Comparison of ENCODE assay signal across 10 cellular contexts in genomic region chr16:57297856-57298255, GRCh38. TPM values are rescaled to one million over a fixed set of nuclear protein-coding genes. Genes with fewer than 3 reads are reported as not detected.
DNase-seq lines count a peak whose midpoint lies in the region; ATAC-seq, FAIRE-seq and TF ChIP-seq lines count a peak whose summit lies in the region.
"Had no signal": no experiment of that assay in that cellular context is flagged by ENCODE, and none has a peak within 500 bp of the region (broad histone marks: within the 10 kb centered on the region; RNA-seq: fewer than 3 reads in every experiment).

No MANE protein-coding gene starts in this region.

- TF ChIP-seq CTCF in HepG2 (CRISPR knock-in tag; IDR thresholded peaks at IDR 0.05), result no peak
- TF ChIP-seq CTCF in right lobe of liver (IDR thresholded peaks at IDR 0.05), result no peak
- TF ChIP-seq CTCF in H1 (IDR thresholded peaks at IDR 0.05; ENCODE audit: control extremely low read depth in 1 of 3, insufficient read depth in 1 of 3, low read depth in 1 of 3, low read length in 3 of 3), result no peak
- TF ChIP-seq CTCF in type B pancreatic cell (conservative IDR thresholded peaks at IDR 0.05), result no peak

- in situ Hi-C loops in HepG2 (cut with HindIII; ENCODE audit: extremely low pct_ligation_motif_present, low pct_unique_long_range_greater_than_20kb), result loop anchor here (10.0 kb wide), 1 partner anchor 213 kb away; no protein-coding TSS in a partner anchor

- peaks cover 13% of the 10 kb centered on the region for H3K4me1 Mint-ChIP-seq in activated CD4-positive, alpha-beta T cell treated with anti-CD3 and anti-CD28 coated beads, Interleukin-2, amount 10 ng/mL, durations not matched to agents 24 days and 14 days
- no peaks in the 10 kb centered on the region for H3K4me1 Mint-ChIP-seq in type B pancreatic cell (ENCODE audit: unreplicated experiment)

- peak overlapping the region; percentile 71 for H3K27ac Mint-ChIP-seq in activated CD4-positive, alpha-beta T cell treated with anti-CD3 and anti-CD28 coated beads, Interleukin-2, amount 10 ng/mL, durations not matched to agents 24 days and 14 days
- peak overlapping the region; percentile 48 for H3K27ac Mint-ChIP-seq in type B pancreatic cell

- TF ChIP-seq POLR2A in HepG2 (IDR thresholded peaks at IDR 0.05; ENCODE audit: insufficient read depth in 1 of 2, low read depth in 2 of 2, low read length in 2 of 2) (no peak), right lobe of liver (IDR thresholded peaks at IDR 0.05) (no peak), H1 (IDR thresholded peaks at IDR 0.05; ENCODE audit: control extremely low read depth in 1 of 2, low read depth in 2 of 2, low read length in 2 of 2) (no peak)

- H3K9ac ChIP-seq in HepG2 (ENCODE audit: insufficient read depth, low read depth, low read length) (peak overlapping the region; percentile 20; the same call in 1 of the 2 replicates), H1 (replicated peaks in 1 of 4; ENCODE audit: extremely low read depth in 1 of 4, low read depth in 3 of 4, low read length in 3 of 4) (no peak overlapping the region)

- intact Hi-C loops in HepG2 (cut with micrococcal nuclease; ENCODE audit: unreplicated experiment) (loop anchor here (2.0 to 5.0 kb wide), 2 partner anchors 111 to 213 kb away; partner anchors contain the start of genes PSME3IP1 and RSPRY1), right lobe of liver (cut with DNase I) (loop anchor here in 1 of 2 donors (10.0 kb wide), 1 partner anchor 213 kb away; no protein-coding TSS in a partner anchor)
- intact Hi-C loops in activated CD4-positive, alpha-beta T cell treated with anti-CD3 and anti-CD28 coated beads, Interleukin-2, amount 10 ng/mL, durations not matched to agents 24 days and 14 days (cut with micrococcal nuclease), result no loop called here

- H3K4me2 ChIP-seq in HepG2 (ENCODE audit: low read depth, low read length) (peak overlapping the region; percentile 99), H1 (ENCODE audit: insufficient read depth in 1 of 2, low read depth in 2 of 2, low read length in 2 of 2) (peak overlapping the region in 1 of 2 experiments; percentile 29; a peak in 1 of 4 replicates)

- no peak overlapping the region for H4K8ac ChIP-seq in H1 (ENCODE audit: extremely low read depth, insufficient read depth, low read length)

- no peak overlapping the region for H3K14ac ChIP-seq in H1 (ENCODE audit: insufficient read length)

- DNase-seq in HepG2 (ENCODE audit: low spot score) (no peak), right lobe of liver (no peak), H1 (ENCODE audit: low read depth in 1 of 2, low spot score in 2 of 2) (no peak), type B pancreatic cell (ENCODE audit: extremely low spot score, unreplicated experiment) (no peak), cerebellar cortex (ENCODE audit: low spot score) (no peak), inferior parietal cortex (ENCODE audit: extremely low spot score) (no peak)
- peak; percentile 83 for DNase-seq in activated CD4-positive, alpha-beta T cell treated with anti-CD3 and anti-CD28 coated beads, Interleukin-2, amount 10 ng/mL, durations not matched to agents 24 days and 14 days

- H3K56ac ChIP-seq in H1 (replicated peaks; ENCODE audit: insufficient read length, low read depth, low read length), result no peak overlapping the region

- 4% methylated on average over 13 of the region's 13 CpGs for WGBS in HepG2 (ENCODE audit: low lambda C conversion rate)
- 48% methylated on average over 6 of the region's 13 CpGs for WGBS in right lobe of liver (ENCODE audit: insufficient coverage, low coverage, low lambda C conversion rate, missing lambda C conversion rate)
- 55% methylated on average over 13 of the region's 13 CpGs; no CpG with 5 or more reads in 1 of the 2 experiments for WGBS in H1 (ENCODE audit: extremely low coverage in 1 of 2, insufficient coverage in 1 of 2, insufficient read length in 1 of 2, insufficient replicate concordance in 2 of 2, low coverage in 1 of 2, low lambda C conversion rate in 2 of 2, missing lambda C conversion rate in 1 of 2), 2 experiments

- no peak overlapping the region for H2BK12ac ChIP-seq in H1 (ENCODE audit: low read depth, low read length)

- H3K23me2 ChIP-seq in H1 (ENCODE audit: low read depth, low read length), result peaks cover 6% of the 10 kb centered on the region; the same call in 1 of the 2 replicates

- no peak overlapping the region for H2AFZ ChIP-seq in HepG2 (ENCODE audit: low read length)
- no peak overlapping the region for H2AFZ ChIP-seq in H1 (ENCODE audit: low read length)

- no peaks in the 10 kb centered on the region for H3K79me1 ChIP-seq in H1 (ENCODE audit: low read depth, low read length)

- peak overlapping the region; percentile 74 for H3K4me3 Mint-ChIP-seq in activated CD4-positive, alpha-beta T cell treated with anti-CD3 and anti-CD28 coated beads, Interleukin-2, amount 10 ng/mL, durations not matched to agents 24 days and 14 days
- peak overlapping the region; percentile 49 for H3K4me3 Mint-ChIP-seq in type B pancreatic cell

- H3K4ac ChIP-seq in H1 (replicated peaks; ENCODE audit: insufficient read length, low read depth, low read length), result no peak overlapping the region

- no peak overlapping the region for H3K18ac ChIP-seq in H1 (ENCODE audit: extremely low read depth, low read length)

- no peak overlapping the region for H3K23ac ChIP-seq in H1 (ENCODE audit: insufficient read length)

- no peak overlapping the region for H2AK5ac ChIP-seq in H1 (ENCODE audit: low read depth, low read length)

- TF ChIP-seq EP300 in HepG2 (IDR thresholded peaks at IDR 0.05; ENCODE audit: low read depth in 2 of 2, low read length in 2 of 2) (no peak), HepG2 (CRISPR knock-in tag; IDR thresholded peaks at IDR 0.05; ENCODE audit: borderline replicate concordance) (0 out of 2 replicates have a peak, but pooled peaks have one; percentile 21), H1 (IDR thresholded peaks at IDR 0.05; ENCODE audit: borderline replicate concordance in 1 of 2, low read depth in 2 of 2, low read length in 2 of 2) (no peak)

- H3K4me3 ChIP-seq in HepG2 (replicated peaks in 1 of 3; ENCODE audit: insufficient read depth in 1 of 3, low read depth in 2 of 3, low read length in 3 of 3) (peak overlapping the region; percentile 63 to 95 (median 84)), right lobe of liver (no peak overlapping the region), H1 (ENCODE audit: extremely low read depth in 1 of 4, insufficient read depth in 2 of 4, low read depth in 3 of 4, low read length in 4 of 4) (peak overlapping the region in 1 of 4 experiments; percentile 9; a peak in 1 of 8 replicates)
- H3K4me3 ChIP-seq: heart left ventricle had no signal

- no peaks in the 10 kb centered on the region for H3K9me3 Mint-ChIP-seq in activated CD4-positive, alpha-beta T cell treated with anti-CD3 and anti-CD28 coated beads, Interleukin-2, amount 10 ng/mL, durations not matched to agents 24 days and 14 days
- no peaks in the 10 kb centered on the region for H3K9me3 Mint-ChIP-seq in type B pancreatic cell

- H4K20me1 ChIP-seq in HepG2 (ENCODE audit: insufficient read depth, low read length) (no peaks in the 10 kb centered on the region; the same call in 1 of the 2 replicates), H1 (replicated peaks in 1 of 2; ENCODE audit: control insufficient read depth in 1 of 2, insufficient read depth in 2 of 2, low read length in 2 of 2) (no peaks in the 10 kb centered on the region)

- H3K27me3 Mint-ChIP-seq in activated CD4-positive, alpha-beta T cell treated with anti-CD3 and anti-CD28 coated beads, Interleukin-2, amount 10 ng/mL, durations not matched to agents 24 days and 14 days, result no peaks in the 10 kb centered on the region
- no peaks in the 10 kb centered on the region for H3K27me3 Mint-ChIP-seq in type B pancreatic cell

- no peaks in the 10 kb centered on the region for H3K36me3 ChIP-seq in HepG2 (replicated peaks in 1 of 2; ENCODE audit: control insufficient read depth in 1 of 2, insufficient read depth in 2 of 2, low read length in 2 of 2)
- no peaks in the 10 kb centered on the region for H3K36me3 ChIP-seq in right lobe of liver
- no peaks in the 10 kb centered on the region for H3K36me3 ChIP-seq in H1 (ENCODE audit: control insufficient read depth in 2 of 4, insufficient read depth in 4 of 4, low read length in 3 of 4)
- H3K36me3 ChIP-seq: heart left ventricle had no signal

- H3K36me3 Mint-ChIP-seq in activated CD4-positive, alpha-beta T cell treated with anti-CD3 and anti-CD28 coated beads, Interleukin-2, amount 10 ng/mL, durations not matched to agents 24 days and 14 days (ENCODE audit: low read depth), result no peaks in the 10 kb centered on the region
- no peaks in the 10 kb centered on the region for H3K36me3 Mint-ChIP-seq in type B pancreatic cell

- no TSS peak for BruUV-seq in HepG2 (replicated peaks; lab: Mats Ljungman, UMichigan)

- peak; percentile 39 for FAIRE-seq in HepG2 (lab: Jason Lieb, UNC)
- no peak for FAIRE-seq in H1 (lab: Jason Lieb, UNC)
- FAIRE-seq: bronchial epithelial cell had no signal

- no peaks in the 10 kb centered on the region; a peak in 1 of 5 replicates for H3K27me3 ChIP-seq in HepG2 (ENCODE audit: control insufficient read depth in 1 of 2, insufficient read depth in 2 of 2, low read length in 2 of 2)
- H3K27me3 ChIP-seq in right lobe of liver, result no peaks in the 10 kb centered on the region
- H3K27me3 ChIP-seq in H1 (replicated peaks in 1 of 4; ENCODE audit: control insufficient read depth in 3 of 4, extremely low read depth in 1 of 4, insufficient read depth in 3 of 4, low read length in 3 of 4), result peaks cover 0 to 6% (median 2%) of the 10 kb centered on the region in 4 experiments; a peak in 2 of 7 replicates
- H3K27me3 ChIP-seq: heart left ventricle had no signal

- H2BK5ac ChIP-seq in H1 (ENCODE audit: low read depth, low read length), result no peak overlapping the region

- CTCF ChIA-PET in HepG2 (lab: Yijun Ruan, JAX; ENCODE audit: low intra/inter-chr PET ratio, low total read pairs), result no interaction called here
- CTCF ChIA-PET in H1 (lab: Charles Lee; ENCODE audit: partially characterized antibody), result interaction anchor here (0.6 to 18.2 kb wide), 3 partner anchors 33 to 236 kb away, joined by 3 to 513 read pairs (median 4); no protein-coding TSS in a partner anchor

- ATAC-seq in HepG2 (no peak), right lobe of liver (no peak), GM21619 (IDR thresholded peaks at IDR 0.05; ENCODE audit: unreplicated experiment) (no peak)
- ATAC-seq: heart left ventricle had no signal

- H4K5ac ChIP-seq in H1 (ENCODE audit: insufficient read length, low read depth, low read length), result no peak overlapping the region

- H3K4me1 ChIP-seq in HepG2 (ENCODE audit: insufficient read depth, low read length) (peaks cover 64% of the 10 kb centered on the region), right lobe of liver (peaks cover 0 to 13% (median 6%) of the 10 kb centered on the region in 4 donors), H1 (replicated peaks in 1 of 4; ENCODE audit: control insufficient read depth in 3 of 4, insufficient read depth in 4 of 4, low read length in 3 of 4) (peaks cover 0 to 5% (median 2%) of the 10 kb centered on the region in 4 experiments; a peak in 3 of 7 replicates)

- TF ChIP-seq RAD21 in HepG2 (CRISPR knock-in tag; IDR thresholded peaks at IDR 0.05) (no peak), H1 (IDR thresholded peaks at IDR 0.05 in 1 of 2, conservative IDR thresholded peaks at IDR 0.05 in 1 of 2; ENCODE audit: low read depth in 2 of 2, low read length in 2 of 2) (no peak)

- H2BK15ac ChIP-seq in H1 (ENCODE audit: low read length), result no peak overlapping the region

- POLR2A ChIA-PET in HepG2 (lab: Yijun Ruan, JAX) (interaction anchor here (0.7 to 12.2 kb wide), 2 partner anchors 52 to 77 kb away, joined by 5 to 303 read pairs; partner anchors contain the start of genes ARL2BP and CX3CL1), H1 (lab: Charles Lee; ENCODE audit: partially characterized antibody) (interaction anchor here (5.0 kb wide), 1 partner anchor 120 kb away, joined by 47 read pairs; no protein-coding TSS in a partner anchor)

- H3K9me3 ChIP-seq in HepG2 (ENCODE audit: low read length) (no peaks in the 10 kb centered on the region), right lobe of liver (no peaks in the 10 kb centered on the region), H1 (ENCODE audit: insufficient read depth in 2 of 2, low read depth in 1 of 2, low read length in 1 of 2) (no peaks in the 10 kb centered on the region)
- H3K9me3 ChIP-seq: heart left ventricle had no signal

- H3K27ac ChIP-seq in HepG2 (ENCODE audit: extremely low read length, insufficient read depth, low read length) (no peak overlapping the region), right lobe of liver (no peak overlapping the region), H1 (ENCODE audit: low read depth, low read length) (no peak overlapping the region)

- H3K79me2 ChIP-seq in HepG2 (ENCODE audit: insufficient read depth, low read length) (no peaks in the 10 kb centered on the region), H1 (ENCODE audit: control insufficient read depth in 1 of 2, insufficient read depth in 2 of 2, low read length in 2 of 2) (no peaks in the 10 kb centered on the region)

- no peak overlapping the region for H2BK120ac ChIP-seq in H1 (replicated peaks; ENCODE audit: low read depth, low read length)

- no peak overlapping the region for H2BK20ac ChIP-seq in H1 (ENCODE audit: low read length)

- H4K91ac ChIP-seq in H1 (replicated peaks; ENCODE audit: insufficient read length, low read length), result no peak overlapping the region

RNA-seq across cellular contexts. Expression of gene PLLP, which starts 13.4 kb away (rescaled TPM):
- total RNA-seq in HepG2 (2016; rRNA removed; fragmentation: Illumina TruSeq; extraction: Trizol) (39.5 and 60.6 TPM in 2 replicates), right lobe of liver (1 to 10 TPM; 2.1 to 7.4 (median 3.8) TPM), type B pancreatic cell (ENCODE audit: low replicate concordance) (4.9 and 5.1 TPM in 2 replicates)
- 31.6 and 42.4 TPM in 2 replicates for total RNA-seq in HepG2 (2016; cell fraction: cytosol; rRNA removed; fragmentation: Illumina TruSeq; extraction: Trizol; ENCODE audit: low read depth)
- total RNA-seq in HepG2 (2016; cell fraction: insoluble cytoplasmic fraction; rRNA removed; fragmentation: Illumina TruSeq; extraction: Trizol), result 36.8 and 62.7 TPM in 2 replicates
- total RNA-seq in HepG2 (2016; cell fraction: membrane; rRNA removed; fragmentation: Illumina TruSeq; extraction: Trizol), result 53.7 and 65.8 TPM in 2 replicates
- total RNA-seq in HepG2 (2016; cell fraction: nucleus; rRNA removed; fragmentation: Illumina TruSeq; extraction: Trizol), result 44.1 and 48.9 TPM in 2 replicates
- polyA plus RNA-seq in HepG2 (2011; rRNA removed) (127 and 160 TPM in 2 replicates), H1 (2011; rRNA removed) (9.7 and 10.6 TPM in 2 replicates)
- polyA plus RNA-seq in HepG2 (2011; cell fraction: cytosol; rRNA removed), result 145 and 183 TPM in 2 replicates
- polyA plus RNA-seq in HepG2 (2011; cell fraction: nucleus; rRNA removed), result 77.5 and 88.9 TPM in 2 replicates
- polyA plus RNA-seq in HepG2 (2012), result 40.5 and 51.4 TPM in 2 replicates
- polyA plus RNA-seq in HepG2 (2016; cell fraction: cytosol; fragmentation: Illumina TruSeq; extraction: Trizol; ENCODE audit: low read depth), result 35.9 and 51.7 TPM in 2 replicates
- 47.5 and 48.8 TPM in 2 replicates for polyA plus RNA-seq in HepG2 (2016; cell fraction: insoluble cytoplasmic fraction; fragmentation: Illumina TruSeq; extraction: Trizol; ENCODE audit: low read depth)
- polyA plus RNA-seq in HepG2 (2016; cell fraction: membrane; fragmentation: Illumina TruSeq; extraction: Trizol; ENCODE audit: low read depth), result 56.6 and 67.1 TPM in 2 replicates
- 83.7 and 88.2 TPM in 2 replicates for polyA plus RNA-seq in HepG2 (2016; cell fraction: nucleus; fragmentation: Illumina TruSeq; extraction: Trizol; ENCODE audit: insufficient read depth, low read depth)
- 159 and 370 TPM in 2 replicates for polyA minus RNA-seq in HepG2 (2011; rRNA and poly(A)+ RNA removed; ENCODE audit: low replicate concordance)
- 54.5 and 69.4 TPM in 2 replicates for polyA minus RNA-seq in HepG2 (2011; cell fraction: cytosol; rRNA and poly(A)+ RNA removed)
- 23.7 and 30.3 TPM in 2 replicates for polyA minus RNA-seq in HepG2 (2011; cell fraction: nucleus; rRNA and poly(A)+ RNA removed)
- not detected in 2 replicates for total RNA-seq in activated CD4-positive, alpha-beta T cell treated with anti-CD3 and anti-CD28 coated beads, Interleukin-2, amount 10 ng/mL, durations not matched to agents 24 days and 14 days
- total RNA-seq in H1 (2021; fragmentation: NEBNext Ultra II Directional; extraction: Animal tissue kit (Norgen Biotek cat#: 25700)), result 2.3 and 2.9 TPM in 2 replicates
- polyA plus RNA-seq in H1 (2011; cell fraction: cytosol; rRNA removed), result 6.6 TPM
- polyA plus RNA-seq in H1 (2011; cell fraction: nucleus; rRNA removed), result 4.5 TPM
- 2.7 to 4.6 TPM (median 3.7 TPM) in 4 replicates for polyA plus RNA-seq in H1 (2012, experiment 1 of 2)
- polyA plus RNA-seq in H1 (2012, experiment 2 of 2), result 5.6 TPM
- 4.5 TPM for polyA plus RNA-seq in H1 (2013, experiment 1 of 2)
- 5.9 TPM for polyA plus RNA-seq in H1 (2013, experiment 2 of 2)
- polyA minus RNA-seq in H1 (2011; rRNA and poly(A)+ RNA removed), result 3.9 and 4.3 TPM in 2 replicates
- polyA minus RNA-seq in H1 (2011; cell fraction: cytosol; rRNA and poly(A)+ RNA removed), result 4.3 TPM
- polyA minus RNA-seq in H1 (2011; cell fraction: nucleus; rRNA and poly(A)+ RNA removed), result 2.7 TPM

RNA-seq across cellular contexts. Expression of gene ARL2BP, which starts 52.8 kb away (rescaled TPM):
- total RNA-seq in HepG2 (2016; rRNA removed; fragmentation: Illumina TruSeq; extraction: Trizol), result 67.6 and 97.1 TPM in 2 replicates
- total RNA-seq in HepG2 (2016; cell fraction: cytosol; rRNA removed; fragmentation: Illumina TruSeq; extraction: Trizol; ENCODE audit: low read depth), result 43.5 and 44.1 TPM in 2 replicates
- total RNA-seq in HepG2 (2016; cell fraction: insoluble cytoplasmic fraction; rRNA removed; fragmentation: Illumina TruSeq; extraction: Trizol), result 66.0 and 92.7 TPM in 2 replicates
- total RNA-seq in HepG2 (2016; cell fraction: membrane; rRNA removed; fragmentation: Illumina TruSeq; extraction: Trizol), result 109 and 111 TPM in 2 replicates
- 24.1 and 29.7 TPM in 2 replicates for total RNA-seq in HepG2 (2016; cell fraction: nucleus; rRNA removed; fragmentation: Illumina TruSeq; extraction: Trizol)
- 50.8 and 64.3 TPM in 2 replicates for polyA plus RNA-seq in HepG2 (2011; rRNA removed)
- polyA plus RNA-seq in HepG2 (2011; cell fraction: cytosol; rRNA removed), result 39.2 and 54.5 TPM in 2 replicates
- 13.9 and 16.0 TPM in 2 replicates for polyA plus RNA-seq in HepG2 (2011; cell fraction: nucleus; rRNA removed)
- 30.2 and 34.8 TPM in 2 replicates for polyA plus RNA-seq in HepG2 (2012)
- 58.2 and 66.9 TPM in 2 replicates for polyA plus RNA-seq in HepG2 (2016; cell fraction: cytosol; fragmentation: Illumina TruSeq; extraction: Trizol; ENCODE audit: low read depth)
- 110 and 111 TPM in 2 replicates for polyA plus RNA-seq in HepG2 (2016; cell fraction: insoluble cytoplasmic fraction; fragmentation: Illumina TruSeq; extraction: Trizol; ENCODE audit: low read depth)
- 110 and 116 TPM in 2 replicates for polyA plus RNA-seq in HepG2 (2016; cell fraction: membrane; fragmentation: Illumina TruSeq; extraction: Trizol; ENCODE audit: low read depth)
- polyA plus RNA-seq in HepG2 (2016; cell fraction: nucleus; fragmentation: Illumina TruSeq; extraction: Trizol; ENCODE audit: insufficient read depth, low read depth), result 41.6 and 42.0 TPM in 2 replicates
- polyA minus RNA-seq in HepG2 (2011; rRNA and poly(A)+ RNA removed; ENCODE audit: low replicate concordance), result 31.4 and 38.5 TPM in 2 replicates
- 29.3 and 33.2 TPM in 2 replicates for polyA minus RNA-seq in HepG2 (2011; cell fraction: cytosol; rRNA and poly(A)+ RNA removed)
- 14.2 and 21.6 TPM in 2 replicates for polyA minus RNA-seq in HepG2 (2011; cell fraction: nucleus; rRNA and poly(A)+ RNA removed)
- 10 to 100 TPM; 19.3 to 26.8 (median 22.0) TPM for total RNA-seq in right lobe of liver
- 24.9 and 26.7 TPM in 2 replicates for total RNA-seq in activated CD4-positive, alpha-beta T cell treated with anti-CD3 and anti-CD28 coated beads, Interleukin-2, amount 10 ng/mL, durations not matched to agents 24 days and 14 days
- 13.6 and 13.7 TPM in 2 replicates for total RNA-seq in H1 (2021; fragmentation: NEBNext Ultra II Directional; extraction: Animal tissue kit (Norgen Biotek cat#: 25700))
- 13.3 and 18.3 TPM in 2 replicates for polyA plus RNA-seq in H1 (2011; rRNA removed)
- 12.6 TPM for polyA plus RNA-seq in H1 (2011; cell fraction: cytosol; rRNA removed)
- 5.5 TPM for polyA plus RNA-seq in H1 (2011; cell fraction: nucleus; rRNA removed)
- polyA plus RNA-seq in H1 (2012, experiment 1 of 2), result 8.6 to 11.7 TPM (median 10.3 TPM) in 4 replicates
- polyA plus RNA-seq in H1 (2012, experiment 2 of 2), result 3.9 TPM
- polyA plus RNA-seq in H1 (2013, experiment 1 of 2), result 11.1 TPM
- polyA plus RNA-seq in H1 (2013, experiment 2 of 2), result 11.9 TPM
- polyA minus RNA-seq in H1 (2011; rRNA and poly(A)+ RNA removed), result 9.9 TPM in 2 replicates
- polyA minus RNA-seq in H1 (2011; cell fraction: cytosol; rRNA and poly(A)+ RNA removed), result 10.2 TPM
- 6.4 TPM for polyA minus RNA-seq in H1 (2011; cell fraction: nucleus; rRNA and poly(A)+ RNA removed)
- 37.7 and 49.4 TPM in 2 replicates for total RNA-seq in type B pancreatic cell (ENCODE audit: low replicate concordance)

Comparison
In these comparisons a context has a peak if more than half of its experiments do, and no peak if none do; other contexts are left out.
1. H3K4me3 ChIP-seq: peak in HepG2 (3 of 3); none in right lobe of liver (0 of 3).
2. Of the 41 proteins assayed by ChIP-seq in both HepG2 and H1: peak only in HepG2: SP4; only in H1: CREB1 and POLR2AphosphoS5; in both: none; in neither: 37; mixed calls (peak in some experiments, not most) for 1.